ENCODE assay signal across 8 cellular contexts in the genomic region with DNA sequence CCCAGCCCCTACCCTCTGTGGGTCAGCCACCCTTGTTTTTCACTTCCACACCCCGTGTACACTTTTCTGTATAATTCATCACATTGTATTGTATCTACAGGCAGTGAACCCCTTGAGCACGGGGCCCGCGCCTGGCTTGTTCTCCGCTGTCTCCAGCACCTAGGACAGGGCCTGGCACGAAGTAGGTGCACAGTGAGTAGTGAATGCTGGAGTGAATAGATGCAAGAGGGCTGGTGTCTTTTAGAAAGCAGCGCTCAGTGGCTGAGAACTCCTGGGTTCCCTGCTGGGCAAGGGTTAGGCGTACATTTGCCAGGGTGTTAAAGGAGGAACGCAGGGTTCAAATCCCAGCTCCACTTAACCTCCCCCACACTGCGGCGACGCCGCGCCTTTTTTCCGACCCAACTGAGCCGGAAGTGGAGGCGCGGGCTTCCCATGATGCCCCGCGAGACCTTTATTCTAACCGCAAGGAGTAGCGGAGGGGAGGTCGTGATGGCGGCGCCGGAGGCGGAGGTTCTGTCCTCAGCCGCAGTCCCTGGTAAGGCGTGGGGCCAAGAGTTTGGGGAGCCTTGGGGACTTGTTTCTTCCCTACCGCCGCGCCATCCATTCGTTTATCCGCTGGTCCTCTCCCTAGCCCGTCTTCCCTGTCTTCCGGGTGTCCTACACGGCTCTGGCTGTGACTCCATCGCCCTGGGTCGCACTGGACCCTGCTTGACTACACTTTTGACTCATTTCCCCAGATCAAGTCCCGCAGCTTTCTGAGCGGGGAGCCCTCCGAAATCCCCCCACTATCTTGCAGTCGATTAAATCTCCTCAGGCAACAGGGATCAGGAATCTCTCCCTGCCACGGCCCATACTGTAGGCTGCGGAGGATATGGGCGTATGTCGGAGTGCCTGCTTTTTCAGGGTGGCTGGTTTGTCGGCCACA. TPM values are rescaled to one million over a fixed set of nuclear protein-coding genes. Genes with fewer than 3 reads are reported as not detected.
DNase-seq lines count a peak whose midpoint lies in the region; ATAC-seq and TF ChIP-seq lines count a peak whose summit lies in the region.

A gene with protein sequence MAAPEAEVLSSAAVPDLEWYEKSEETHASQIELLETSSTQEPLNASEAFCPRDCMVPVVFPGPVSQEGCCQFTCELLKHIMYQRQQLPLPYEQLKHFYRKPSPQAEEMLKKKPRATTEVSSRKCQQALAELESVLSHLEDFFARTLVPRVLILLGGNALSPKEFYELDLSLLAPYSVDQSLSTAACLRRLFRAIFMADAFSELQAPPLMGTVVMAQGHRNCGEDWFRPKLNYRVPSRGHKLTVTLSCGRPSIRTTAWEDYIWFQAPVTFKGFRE (plus strand): TSS at position 454 of the 925 bp plus-strand sequence. CDS start 36 bp downstream, at position 490.

- peak within 1 kb of the TSS; percentile 84 for H2AK5ac ChIP-seq in trophoblast cell (ENCODE audit: low read length)

- H4K8ac ChIP-seq in trophoblast cell (ENCODE audit: low read depth, low read length), result peak within 1 kb of the TSS; percentile 97

- H3K79me1 ChIP-seq in trophoblast cell (ENCODE audit: low read length), result peaks cover 7% of the 10 kb centered on the region

- H3K4me3 ChIP-seq in GM12875 (ENCODE audit: low read depth, low read length) (peak within 1 kb of the TSS; percentile 73), cardiac muscle cell (peak within 1 kb of the TSS; percentile 72), trophoblast cell (ENCODE audit: low read depth, low read length) (peak within 1 kb of the TSS; percentile 93), tibial artery (peak within 1 kb of the TSS; percentile 78 to 80)

- H2BK12ac ChIP-seq in trophoblast cell (ENCODE audit: low read length), result peak within 1 kb of the TSS; percentile 37

- H3K23ac ChIP-seq in trophoblast cell (ENCODE audit: low read length), result no peak within 1 kb of the TSS

- H3K9ac ChIP-seq in trophoblast cell (ENCODE audit: low read length), result peak within 1 kb of the TSS; percentile 92

- peak within 1 kb of the TSS; percentile 71 for H3K4ac ChIP-seq in trophoblast cell (ENCODE audit: low read depth, low read length)

- peak within 1 kb of the TSS; percentile 93 for H3K14ac ChIP-seq in trophoblast cell (ENCODE audit: low read length)

- H3K27me3 ChIP-seq in cardiac muscle cell (no peaks in the 10 kb centered on the region), trophoblast cell (ENCODE audit: insufficient read depth, low read length) (no peaks in the 10 kb centered on the region), tibial artery (no peaks in the 10 kb centered on the region)

- intact Hi-C loops in tibial artery (cut with DNase I; ENCODE audit: low total_unique reads), result no loop called here

- H3K9me3 ChIP-seq in cardiac muscle cell (ENCODE audit: low read depth) (no peaks in the 10 kb centered on the region), trophoblast cell (ENCODE audit: insufficient read depth, low read depth, low read length) (no peaks in the 10 kb centered on the region), tibial artery (no peaks in the 10 kb centered on the region)

- peak within 1 kb of the TSS; percentile 91 for H3K18ac ChIP-seq in trophoblast cell (ENCODE audit: low read length)

- peak within 1 kb of the TSS; percentile 94 for H2AFZ ChIP-seq in trophoblast cell (ENCODE audit: insufficient read depth, low read length, poor library complexity)

- peak within 1 kb of the TSS; percentile 62 for H3K4me2 ChIP-seq in trophoblast cell (ENCODE audit: low read length)

- TF ChIP-seq CTCF in GM12875 (IDR thresholded peaks at IDR 0.05; ENCODE audit: borderline replicate concordance, insufficient read depth, low read depth, low read length) (no peak), cardiac muscle cell (IDR thresholded peaks at IDR 0.05; ENCODE audit: low read depth, low read length) (no peak), tibial artery (IDR thresholded peaks at IDR 0.05) (no peak)

- peak within 1 kb of the TSS; percentile 89 for H4K12ac ChIP-seq in trophoblast cell (ENCODE audit: low read depth, low read length)

- H3K27ac ChIP-seq in cardiac muscle cell (peak within 1 kb of the TSS; percentile 38), trophoblast cell (ENCODE audit: low read depth, low read length) (no peak within 1 kb of the TSS), tibial artery (peak within 1 kb of the TSS; percentile 86)

- ATAC-seq in HG02759 (IDR thresholded peaks at IDR 0.05; ENCODE audit: unreplicated experiment), result peak; percentile 87

- H3K36me3 ChIP-seq in cardiac muscle cell (peaks cover 12% of the 10 kb centered on the region), trophoblast cell (ENCODE audit: control insufficient read depth in 1 of 2, insufficient read depth in 2 of 2, low read length in 2 of 2) (peaks cover 15 to 16% of the 10 kb centered on the region in 2 experiments), tibial artery (peaks cover 12 to 30% (median 28%) of the 10 kb centered on the region in 3 donors)

- H2BK5ac ChIP-seq in trophoblast cell (ENCODE audit: low read depth, low read length, poor library complexity), result peak within 1 kb of the TSS; percentile 48

- H3K4me1 ChIP-seq in cardiac muscle cell (ENCODE audit: low read depth), result peaks cover 22% of the 10 kb centered on the region
- peaks cover 10 to 12% of the 10 kb centered on the region in 2 experiments for H3K4me1 ChIP-seq in trophoblast cell (ENCODE audit: control insufficient read depth in 1 of 2, insufficient read depth in 2 of 2, low read length in 2 of 2)
- H3K4me1 ChIP-seq in tibial artery, result peaks cover 0 to 40% (median 30%) of the 10 kb centered on the region in 4 donors

- peak within 1 kb of the TSS; percentile 87 for H4K91ac ChIP-seq in trophoblast cell (ENCODE audit: low read depth, low read length)

- peaks cover 4% of the 10 kb centered on the region for H3K79me2 ChIP-seq in trophoblast cell (ENCODE audit: control insufficient read depth, insufficient read depth, low read length, poor library complexity)

- H2BK120ac ChIP-seq in trophoblast cell (ENCODE audit: insufficient read depth, low read length, poor library complexity), result peak within 1 kb of the TSS; percentile 67

- DNase-seq in NCI-H1436 treated with DMSO at 0.1 percent for 48 hours (lab: John Stamatoyannopoulos, UW) (peak; percentile 51), T follicular helper cell (ENCODE audit: low read depth) (peak; percentile 79), cardiac muscle cell (ENCODE audit: low read depth in 1 of 2, low spot score in 1 of 2) (peak; percentile 77 to 80), trophoblast cell (peak; percentile 68 to 86), tibial artery (peak; percentile 79 to 84)
- peak; percentile 64 for DNase-seq in activated naive CD8-positive, alpha-beta T cell treated with anti-CD3 and anti-CD28 coated beads, Interleukin-2, amount 50 U/mL, for 16 hours (ENCODE audit: low read depth, low spot score)

- WGBS in trophoblast cell (ENCODE audit: extremely low coverage, insufficient coverage, insufficient read length), result no CpG with 5 or more reads among the region's 48 CpGs

RNA-seq across cellular contexts. Expression of the gene that starts here (rescaled TPM):
- total RNA-seq in cardiac muscle cell, result 34.0 and 68.4 TPM in 2 replicates
- 53.7 and 60.6 TPM in 2 replicates for polyA plus RNA-seq in cardiac muscle cell
- polyA plus RNA-seq in trophoblast cell (2013), result 20.6 and 21.2 TPM in 2 replicates
